Comparison of ENCODE assay signal across 1 cellular context in the genomic region with DNA sequence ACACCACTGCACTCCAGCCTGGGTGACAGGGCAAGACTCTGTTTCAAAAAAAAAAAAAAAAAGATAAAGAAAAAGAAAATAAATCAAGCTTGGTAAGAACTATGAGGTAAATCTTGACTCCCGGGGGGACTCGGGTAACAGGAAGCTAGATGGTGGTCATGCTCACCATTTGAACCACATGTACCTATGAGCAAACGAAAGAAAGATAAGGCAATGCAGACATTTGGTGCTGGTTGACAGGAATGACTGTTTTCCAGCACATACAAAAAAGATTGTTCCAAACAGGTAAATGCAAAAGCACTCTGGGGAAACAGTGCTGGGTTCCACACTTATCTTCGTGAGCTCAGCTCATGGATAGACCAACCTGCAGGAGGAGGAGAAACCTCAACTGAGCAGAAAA.
TF ChIP-seq lines count a peak whose summit lies in the region.

No MANE protein-coding gene starts in this region.

TF ChIP-seq in HepG2, 621 proteins besides CTCF, POLR2A, EP300 and RAD21:
- TF ChIP-seq, protein P1, sequence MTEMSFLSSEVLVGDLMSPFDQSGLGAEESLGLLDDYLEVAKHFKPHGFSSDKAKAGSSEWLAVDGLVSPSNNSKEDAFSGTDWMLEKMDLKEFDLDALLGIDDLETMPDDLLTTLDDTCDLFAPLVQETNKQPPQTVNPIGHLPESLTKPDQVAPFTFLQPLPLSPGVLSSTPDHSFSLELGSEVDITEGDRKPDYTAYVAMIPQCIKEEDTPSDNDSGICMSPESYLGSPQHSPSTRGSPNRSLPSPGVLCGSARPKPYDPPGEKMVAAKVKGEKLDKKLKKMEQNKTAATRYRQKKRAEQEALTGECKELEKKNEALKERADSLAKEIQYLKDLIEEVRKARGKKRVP (CRISPR knock-in tag; IDR thresholded peaks at IDR 0.05): no peak
- TF ChIP-seq STAT5B (CRISPR knock-in tag; IDR thresholded peaks at IDR 0.05) (no peak), ZNF747 (CRISPR knock-in tag; IDR thresholded peaks at IDR 0.05; ENCODE audit: borderline replicate concordance) (no peak), KLF9 (CRISPR knock-in tag; IDR thresholded peaks at IDR 0.05; ENCODE audit: low read depth) (no peak), NFRKB (IDR thresholded peaks at IDR 0.05) (no peak), ZEB1 (IDR thresholded peaks at IDR 0.05; ENCODE audit: insufficient replicate concordance, low read depth) (no peak), ZNF205 (CRISPR knock-in tag; IDR thresholded peaks at IDR 0.05) (no peak), TBL1XR1 (IDR thresholded peaks at IDR 0.05; ENCODE audit: borderline replicate concordance, low read length, partially characterized antibody) (no peak), SKI (IDR thresholded peaks at IDR 0.05; ENCODE audit: partially characterized antibody) (no peak), KIAA2018 (CRISPR knock-in tag; IDR thresholded peaks at IDR 0.05; ENCODE audit: borderline replicate concordance) (no peak), SMAD3 (CRISPR knock-in tag; IDR thresholded peaks at IDR 0.05) (no peak), ZNF841 (CRISPR knock-in tag; IDR thresholded peaks at IDR 0.05; ENCODE audit: borderline replicate concordance) (no peak)
